1 cellular context compared by ENCODE assay signal in genomic region chr5:69528609-69529008, GRCh38.
TF ChIP-seq lines count a peak whose summit lies in the region.

No MANE protein-coding gene starts in this region.

TF ChIP-seq in GM23338, 12 proteins besides CTCF, POLR2A, EP300 and RAD21 (continued from another document):
- TF ChIP-seq EZH2phosphoT487 (IDR thresholded peaks at IDR 0.05; ENCODE audit: unreplicated experiment) (no peak), CREB1 (CRISPR knock-in tag; IDR thresholded peaks at IDR 0.05; ENCODE audit: low read depth) (no peak)
- TF ChIP-seq, protein P1, sequence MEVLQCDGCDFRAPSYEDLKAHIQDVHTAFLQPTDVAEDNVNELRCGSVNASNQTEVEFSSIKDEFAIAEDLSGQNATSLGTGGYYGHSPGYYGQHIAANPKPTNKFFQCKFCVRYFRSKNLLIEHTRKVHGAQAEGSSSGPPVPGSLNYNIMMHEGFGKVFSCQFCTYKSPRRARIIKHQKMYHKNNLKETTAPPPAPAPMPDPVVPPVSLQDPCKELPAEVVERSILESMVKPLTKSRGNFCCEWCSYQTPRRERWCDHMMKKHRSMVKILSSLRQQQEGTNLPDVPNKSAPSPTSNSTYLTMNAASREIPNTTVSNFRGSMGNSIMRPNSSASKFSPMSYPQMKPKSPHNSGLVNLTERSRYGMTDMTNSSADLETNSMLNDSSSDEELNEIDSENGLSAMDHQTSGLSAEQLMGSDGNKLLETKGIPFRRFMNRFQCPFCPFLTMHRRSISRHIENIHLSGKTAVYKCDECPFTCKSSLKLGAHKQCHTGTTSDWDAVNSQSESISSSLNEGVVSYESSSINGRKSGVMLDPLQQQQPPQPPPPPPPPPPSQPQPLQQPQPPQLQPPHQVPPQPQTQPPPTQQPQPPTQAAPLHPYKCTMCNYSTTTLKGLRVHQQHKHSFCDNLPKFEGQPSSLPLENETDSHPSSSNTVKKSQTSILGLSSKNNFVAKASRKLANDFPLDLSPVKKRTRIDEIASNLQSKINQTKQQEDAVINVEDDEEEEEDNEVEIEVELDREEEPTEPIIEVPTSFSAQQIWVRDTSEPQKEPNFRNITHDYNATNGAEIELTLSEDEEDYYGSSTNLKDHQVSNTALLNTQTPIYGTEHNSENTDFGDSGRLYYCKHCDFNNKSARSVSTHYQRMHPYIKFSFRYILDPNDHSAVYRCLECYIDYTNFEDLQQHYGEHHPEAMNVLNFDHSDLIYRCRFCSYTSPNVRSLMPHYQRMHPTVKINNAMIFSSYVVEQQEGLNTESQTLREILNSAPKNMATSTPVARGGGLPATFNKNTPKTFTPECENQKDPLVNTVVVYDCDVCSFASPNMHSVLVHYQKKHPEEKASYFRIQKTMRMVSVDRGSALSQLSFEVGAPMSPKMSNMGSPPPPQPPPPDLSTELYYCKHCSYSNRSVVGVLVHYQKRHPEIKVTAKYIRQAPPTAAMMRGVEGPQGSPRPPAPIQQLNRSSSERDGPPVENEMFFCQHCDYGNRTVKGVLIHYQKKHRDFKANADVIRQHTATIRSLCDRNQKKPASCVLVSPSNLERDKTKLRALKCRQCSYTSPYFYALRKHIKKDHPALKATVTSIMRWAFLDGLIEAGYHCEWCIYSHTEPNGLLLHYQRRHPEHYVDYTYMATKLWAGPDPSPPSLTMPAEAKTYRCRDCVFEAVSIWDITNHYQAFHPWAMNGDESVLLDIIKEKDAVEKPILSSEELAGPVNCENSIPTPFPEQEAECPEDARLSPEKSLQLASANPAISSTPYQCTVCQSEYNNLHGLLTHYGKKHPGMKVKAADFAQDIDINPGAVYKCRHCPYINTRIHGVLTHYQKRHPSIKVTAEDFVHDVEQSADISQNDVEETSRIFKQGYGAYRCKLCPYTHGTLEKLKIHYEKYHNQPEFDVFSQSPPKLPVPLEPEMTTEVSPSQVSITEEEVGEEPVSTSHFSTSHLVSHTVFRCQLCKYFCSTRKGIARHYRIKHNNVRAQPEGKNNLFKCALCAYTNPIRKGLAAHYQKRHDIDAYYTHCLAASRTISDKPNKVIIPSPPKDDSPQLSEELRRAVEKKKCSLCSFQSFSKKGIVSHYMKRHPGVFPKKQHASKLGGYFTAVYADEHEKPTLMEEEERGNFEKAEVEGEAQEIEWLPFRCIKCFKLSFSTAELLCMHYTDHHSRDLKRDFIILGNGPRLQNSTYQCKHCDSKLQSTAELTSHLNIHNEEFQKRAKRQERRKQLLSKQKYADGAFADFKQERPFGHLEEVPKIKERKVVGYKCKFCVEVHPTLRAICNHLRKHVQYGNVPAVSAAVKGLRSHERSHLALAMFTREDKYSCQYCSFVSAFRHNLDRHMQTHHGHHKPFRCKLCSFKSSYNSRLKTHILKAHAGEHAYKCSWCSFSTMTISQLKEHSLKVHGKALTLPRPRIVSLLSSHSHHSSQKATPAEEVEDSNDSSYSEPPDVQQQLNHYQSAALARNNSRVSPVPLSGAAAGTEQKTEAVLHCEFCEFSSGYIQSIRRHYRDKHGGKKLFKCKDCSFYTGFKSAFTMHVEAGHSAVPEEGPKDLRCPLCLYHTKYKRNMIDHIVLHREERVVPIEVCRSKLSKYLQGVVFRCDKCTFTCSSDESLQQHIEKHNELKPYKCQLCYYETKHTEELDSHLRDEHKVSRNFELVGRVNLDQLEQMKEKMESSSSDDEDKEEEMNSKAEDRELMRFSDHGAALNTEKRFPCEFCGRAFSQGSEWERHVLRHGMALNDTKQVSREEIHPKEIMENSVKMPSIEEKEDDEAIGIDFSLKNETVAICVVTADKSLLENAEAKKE (CRISPR knock-in tag; IDR thresholded peaks at IDR 0.05) = no peak
